In genomic region chr19:10510301-10510802, GRCh38 we compare ENCODE assay signal across 8 cellular contexts. TPM values are rescaled to one million over a fixed set of nuclear protein-coding genes. Genes with fewer than 3 reads are reported as not detected.
DNase-seq lines count a peak whose midpoint lies in the region; ATAC-seq and TF ChIP-seq lines count a peak whose summit lies in the region.

No MANE protein-coding gene starts in this region.

- H3K36me3 Mint-ChIP-seq in brain, result no peaks in the 10 kb centered on the region

- no peaks in the 10 kb centered on the region for H3K4me1 ChIP-seq in mesendoderm (ENCODE audit: control insufficient read depth, low read depth, low read length)

- peak overlapping the region; percentile 42 for H3K56ac ChIP-seq in mesendoderm (ENCODE audit: low read length)

- H3K79me1 ChIP-seq in mesendoderm (ENCODE audit: low read length), result no peaks in the 10 kb centered on the region

- no peak overlapping the region for H4K5ac ChIP-seq in mesendoderm (ENCODE audit: low read length)

- peaks cover 0 to 7% (median 4%) of the 10 kb centered on the region in 5 experiments for H3K9me3 Mint-ChIP-seq in brain

- no peaks in the 10 kb centered on the region for H3K36me3 ChIP-seq in mesendoderm (ENCODE audit: control insufficient read depth, insufficient read depth, low read length)

- peaks cover 55% of the 10 kb centered on the region for H3K27me3 Mint-ChIP-seq in brain

- no peak overlapping the region for H2BK5ac ChIP-seq in mesendoderm (ENCODE audit: low read length)

- no peak overlapping the region for H3K9ac ChIP-seq in mesendoderm (ENCODE audit: low read length)

- no peaks in the 10 kb centered on the region for H3K27me3 ChIP-seq in mesendoderm (ENCODE audit: insufficient read depth, low read length, poor library complexity)

- ATAC-seq in GM19467 (IDR thresholded peaks at IDR 0.05; ENCODE audit: unreplicated experiment), result no peak

- H2AK5ac ChIP-seq in mesendoderm (ENCODE audit: low read length), result no peak overlapping the region

- no peak overlapping the region for H2BK15ac ChIP-seq in mesendoderm (replicated peaks; ENCODE audit: low read depth)

- no peaks in the 10 kb centered on the region for H3K79me2 ChIP-seq in mesendoderm (ENCODE audit: control insufficient read depth, insufficient read depth, low read length)

- H3K4ac ChIP-seq in mesendoderm (ENCODE audit: low read depth, low read length), result no peak overlapping the region

- H3K27ac Mint-ChIP-seq in brain, result no peak overlapping the region

- no peak overlapping the region for H3K4me3 Mint-ChIP-seq in brain

- no peaks in the 10 kb centered on the region for H3K4me1 Mint-ChIP-seq in brain

- no peak overlapping the region for H3K27ac ChIP-seq in mesendoderm (ENCODE audit: low read depth, low read length)

- no CpG with 5 or more reads among the region's 15 CpGs for WGBS in mesendoderm (ENCODE audit: extremely low coverage, insufficient coverage, low lambda C conversion rate)

- no peak overlapping the region for H3K23ac ChIP-seq in mesendoderm (ENCODE audit: low read length)

- no peak overlapping the region for H3K4me3 ChIP-seq in mesendoderm (ENCODE audit: low read length)

- peak; percentile 38 to 48 for DNase-seq in NCI-H524 (lab: John Stamatoyannopoulos, UW)
- no peak for DNase-seq in NCI-H524 treated with DMSO at 0.1 percent for 48 hours (lab: John Stamatoyannopoulos, UW)
- DNase-seq in T-helper 2 cell, result peak in 4 of 5 experiments; percentile 31 to 59 (median 38)
- peak; percentile 46 for DNase-seq in mesendoderm
- no peak for DNase-seq in NOMO-1 (lab: John Stamatoyannopoulos, UW; ENCODE audit: unreplicated experiment in 2 of 2)
- DNase-seq in DMS114 treated with DMSO at 0.1 percent for 48 hours (lab: John Stamatoyannopoulos, UW; ENCODE audit: unreplicated experiment), result no peak

- TF ChIP-seq CTCF in brain (conservative IDR thresholded peaks at IDR 0.05), result peak; percentile 64 to 85

- no peak overlapping the region for H2BK120ac ChIP-seq in mesendoderm (ENCODE audit: low read depth, low read length)

- H3K18ac ChIP-seq in mesendoderm (ENCODE audit: low read length), result no peak overlapping the region

- no peak overlapping the region for H4K8ac ChIP-seq in mesendoderm (ENCODE audit: low read depth, low read length)

- H3K4me2 ChIP-seq in mesendoderm (ENCODE audit: low read length), result no peak overlapping the region

RNA-seq across cellular contexts. Expression of gene S1PR5, which starts 6.9 kb away (rescaled TPM):
- 19.0 TPM for polyA plus RNA-seq in brain (ENCODE audit: insufficient read depth, low read depth, low replicate concordance)
- polyA plus RNA-seq in mesendoderm (2013, experiment 1 of 2), result 2.4 TPM
- polyA plus RNA-seq in mesendoderm (2013, experiment 2 of 2), result 2.4 TPM

RNA-seq across cellular contexts. Expression of gene KEAP1, which starts 7.2 kb away (rescaled TPM):
- 71.4 TPM for polyA plus RNA-seq in brain (ENCODE audit: insufficient read depth, low read depth, low replicate concordance)
- 36.4 TPM for polyA plus RNA-seq in mesendoderm (2013, experiment 1 of 2)
- 34.5 TPM for polyA plus RNA-seq in mesendoderm (2013, experiment 2 of 2)

RNA-seq across cellular contexts. Expression of gene ATG4D, which starts 33.4 kb away (rescaled TPM):
- 55.7 TPM for polyA plus RNA-seq in brain (ENCODE audit: insufficient read depth, low read depth, low replicate concordance)
- 23.0 TPM for polyA plus RNA-seq in mesendoderm (2013, experiment 1 of 2)
- 23.3 TPM for polyA plus RNA-seq in mesendoderm (2013, experiment 2 of 2)

RNA-seq across cellular contexts. Expression of gene KRI1, which starts 55.5 kb away (rescaled TPM):
- polyA plus RNA-seq in brain (ENCODE audit: insufficient read depth, low read depth, low replicate concordance), result 23.3 TPM
- 32.6 TPM for polyA plus RNA-seq in mesendoderm (2013, experiment 1 of 2)
- 31.2 TPM for polyA plus RNA-seq in mesendoderm (2013, experiment 2 of 2)

RNA-seq across cellular contexts. Expression of gene CDKN2D, which starts 58.4 kb away (rescaled TPM):
- 91.5 TPM for polyA plus RNA-seq in brain (ENCODE audit: insufficient read depth, low read depth, low replicate concordance)
- polyA plus RNA-seq in mesendoderm (2013, experiment 1 of 2), result 0.93 TPM
- polyA plus RNA-seq in mesendoderm (2013, experiment 2 of 2), result 1.1 TPM

Comparison
In these comparisons a context has a peak if more than half of its experiments do, and no peak if none do; other contexts are left out.
1. DNase-seq: peak in NCI-H524 (2 of 2), T-helper 2 cell (4 of 5) and mesendoderm (single experiment); none in NCI-H524 treated with DMSO at 0.1 percent for 48 hours (single experiment), NOMO-1 (0 of 2) and DMS114 treated with DMSO at 0.1 percent for 48 hours (single experiment).